In genomic region chr2:112259509-112260294, GRCh38 we compare ENCODE assay signal across 1 cellular context.
TF ChIP-seq lines count a peak whose summit lies in the region.

No MANE protein-coding gene starts in this region.

TF ChIP-seq in HepG2, 621 proteins besides CTCF, POLR2A, EP300 and RAD21 (continued from another document and continues in another):
- TF ChIP-seq MLXIP (CRISPR knock-in tag; IDR thresholded peaks at IDR 0.05; ENCODE audit: borderline replicate concordance): no peak
- TF ChIP-seq TCF7L2 (IDR thresholded peaks at IDR 0.05; ENCODE audit: low read depth, low read length): no peak
- TF ChIP-seq ZNF253 (CRISPR knock-in tag; IDR thresholded peaks at IDR 0.05; ENCODE audit: borderline replicate concordance): no peak
- no peak for TF ChIP-seq PRMT3 (CRISPR knock-in tag; IDR thresholded peaks at IDR 0.05; ENCODE audit: borderline replicate concordance, low read depth)
- TF ChIP-seq STAT5B (CRISPR knock-in tag; IDR thresholded peaks at IDR 0.05): 0 out of 2 replicates have a peak, but pooled peaks have one; percentile 44
- TF ChIP-seq SSRP1 (CRISPR knock-in tag; IDR thresholded peaks at IDR 0.05): peak; percentile 60; the same call in 1 of the 2 replicates
- TF ChIP-seq TCF12 (IDR thresholded peaks at IDR 0.05): no peak
- TF ChIP-seq TCF12 (CRISPR knock-in tag; IDR thresholded peaks at IDR 0.05): no peak
- 0 out of 2 replicates have a peak, but pooled peaks have one; percentile 5 for TF ChIP-seq ZNF609 (CRISPR knock-in tag; IDR thresholded peaks at IDR 0.05; ENCODE audit: borderline replicate concordance)
- no peak for TF ChIP-seq SMARCE1 (IDR thresholded peaks at IDR 0.05; ENCODE audit: borderline replicate concordance)
- no peak for TF ChIP-seq ZNF275 (CRISPR knock-in tag; IDR thresholded peaks at IDR 0.05; ENCODE audit: borderline replicate concordance)
- TF ChIP-seq YEATS2 (CRISPR knock-in tag; IDR thresholded peaks at IDR 0.05; ENCODE audit: borderline replicate concordance): no peak
- TF ChIP-seq MIER2 (CRISPR knock-in tag; IDR thresholded peaks at IDR 0.05): peak; percentile 67
- TF ChIP-seq TEF (CRISPR knock-in tag; IDR thresholded peaks at IDR 0.05): no peak
- TF ChIP-seq ZNF124 (CRISPR knock-in tag; IDR thresholded peaks at IDR 0.05): peak; percentile 81; the same call in 1 of the 2 replicates
- TF ChIP-seq ZMAT3 (CRISPR knock-in tag; conservative IDR thresholded peaks at IDR 0.05): no peak
- peak; percentile 68; the same call in 1 of the 2 replicates for TF ChIP-seq ZNF792 (CRISPR knock-in tag; IDR thresholded peaks at IDR 0.05)
- TF ChIP-seq RNF2 (conservative IDR thresholded peaks at IDR 0.05; ENCODE audit: low read depth): 0 out of 2 replicates have a peak, but pooled peaks have one; percentile 23
- TF ChIP-seq ATF2 (CRISPR knock-in tag; IDR thresholded peaks at IDR 0.05): peak; percentile 52; the same call in 1 of the 2 replicates
- TF ChIP-seq ZNF20 (CRISPR knock-in tag; IDR thresholded peaks at IDR 0.05): no peak
- 0 out of 2 replicates have a peak, but pooled peaks have one; percentile 9 for TF ChIP-seq MAZ (IDR thresholded peaks at IDR 0.05; ENCODE audit: borderline replicate concordance, low read depth, low read length)
- no peak; the same call in 1 of the 2 replicates for TF ChIP-seq MAZ (CRISPR knock-in tag; IDR thresholded peaks at IDR 0.05; ENCODE audit: low read depth)
- TF ChIP-seq ZNF503 (CRISPR knock-in tag; IDR thresholded peaks at IDR 0.05): no peak
- TF ChIP-seq ZNF687 (CRISPR knock-in tag; IDR thresholded peaks at IDR 0.05): no peak
- no peak for TF ChIP-seq ZNF747 (CRISPR knock-in tag; IDR thresholded peaks at IDR 0.05; ENCODE audit: borderline replicate concordance)
- peak in 1 of 2 experiments; percentile 18; a peak in 1 of 4 replicates for TF ChIP-seq ATF4 (CRISPR knock-in tag; IDR thresholded peaks at IDR 0.05)
- no peak for TF ChIP-seq ZBTB20 (CRISPR knock-in tag; IDR thresholded peaks at IDR 0.05; ENCODE audit: borderline replicate concordance, low read depth)
- 0 out of 2 replicates have a peak, but pooled peaks have one; percentile 50 for TF ChIP-seq ZNF335 (CRISPR knock-in tag; IDR thresholded peaks at IDR 0.05)
- TF ChIP-seq SNAPC2 (CRISPR knock-in tag; IDR thresholded peaks at IDR 0.05): no peak
- no peak for TF ChIP-seq ZNF839 (CRISPR knock-in tag; IDR thresholded peaks at IDR 0.05; ENCODE audit: borderline replicate concordance)
- no peak for TF ChIP-seq CC2D1A (CRISPR knock-in tag; IDR thresholded peaks at IDR 0.05)
- no peak for TF ChIP-seq SOX13 (IDR thresholded peaks at IDR 0.05)
- TF ChIP-seq SOX13 (CRISPR knock-in tag; conservative IDR thresholded peaks at IDR 0.05 in 1 of 2, IDR thresholded peaks at IDR 0.05 in 1 of 2): peak in 1 of 2 experiments; percentile 48; a peak in 1 of 4 replicates
- no peak for TF ChIP-seq TAF15 (IDR thresholded peaks at IDR 0.05; ENCODE audit: low read depth, low read length, poor library complexity, severe bottlenecking)
- TF ChIP-seq ASH2L (IDR thresholded peaks at IDR 0.05; ENCODE audit: insufficient read length, low read depth, low read length): peak; percentile 68
- TF ChIP-seq ZBTB10 (CRISPR knock-in tag; IDR thresholded peaks at IDR 0.05; ENCODE audit: borderline replicate concordance): no peak
- TF ChIP-seq NCOA1 (CRISPR knock-in tag; IDR thresholded peaks at IDR 0.05): peak; percentile 71; the same call in 1 of the 2 replicates
